14 cellular contexts compared by ENCODE assay signal in genomic region chr10:124020871-124021823, GRCh38.
A peak's percentile ranks its signal among the peaks of the same experiment; 100 is the strongest.
DNase-seq lines count a peak whose midpoint lies in the region; ATAC-seq and TF ChIP-seq lines count a peak whose summit lies in the region.
"Had no signal": no experiment of that assay in that cellular context is flagged by ENCODE, and none has a peak within 500 bp of the region (broad histone marks: within the 10 kb centered on the region; RNA-seq: fewer than 3 reads in every experiment).

No MANE protein-coding gene starts in this region.

- peak overlapping the region; percentile 92 for H3K27ac ChIP-seq in GM23338 (ENCODE audit: low read depth)
- no peak overlapping the region for H3K27ac ChIP-seq in PC-3 (ENCODE audit: low read length)

- H3K36me3 Mint-ChIP-seq in GM23338 (ENCODE audit: low read depth), result peaks cover 8% of the 10 kb centered on the region
- H3K36me3 Mint-ChIP-seq: activated naive CD8-positive, alpha-beta T cell treated with anti-CD3 and anti-CD28 coated beads, Interleukin-2, amount 10 ng/mL, durations not matched to agents 7 days and 5 days; stimulated activated effector memory CD8-positive, alpha-beta T cell treated with anti-CD3 and anti-CD28 coated beads, Interleukin-12 subunit alpha, Interleukin-12 subunit beta, amount 100 ng/mL, for 72 hours had no signal

- H3K9ac ChIP-seq in PC-3 (ENCODE audit: low read length), result no peak overlapping the region

- peaks cover 70% of the 10 kb centered on the region for H3K4me1 Mint-ChIP-seq in GM23338
- H3K4me1 Mint-ChIP-seq: stimulated activated effector memory CD8-positive, alpha-beta T cell treated with anti-CD3 and anti-CD28 coated beads, Interleukin-12 subunit alpha, Interleukin-12 subunit beta, amount 100 ng/mL, for 72 hours had no signal

- H3K27ac Mint-ChIP-seq in GM23338, result peak overlapping the region; percentile 68
- H3K27ac Mint-ChIP-seq: activated naive CD8-positive, alpha-beta T cell treated with anti-CD3 and anti-CD28 coated beads, Interleukin-2, amount 10 ng/mL, durations not matched to agents 7 days and 5 days; stimulated activated effector memory CD8-positive, alpha-beta T cell treated with anti-CD3 and anti-CD28 coated beads, Interleukin-12 subunit alpha, Interleukin-12 subunit beta, amount 100 ng/mL, for 72 hours; type B pancreatic cell had no signal

- no peaks in the 10 kb centered on the region for H3K27me3 ChIP-seq in GM23338 (ENCODE audit: insufficient read depth)
- no peaks in the 10 kb centered on the region for H3K27me3 ChIP-seq in PC-3 (ENCODE audit: low read length)

- DNase-seq in GM23338 (ENCODE audit: low spot score) (peak; percentile 56), NCI-H1694 treated with DMSO at 0.1 percent for 48 hours (lab: John Stamatoyannopoulos, UW) (peak; percentile 62), SW480 (ENCODE audit: low spot score) (peak; percentile 20), iPS-NIHi7 (ENCODE audit: extremely low spot score) (peak; percentile 52), PC-3 (no peak), DMS53 (lab: John Stamatoyannopoulos, UW) (no peak)
- DNase-seq in activated CD4-positive, alpha-beta T cell treated with anti-CD3 and anti-CD28 coated beads, Interleukin-2, amount 50 U/mL, for 1 hour, result no peak
- DNase-seq: activated naive CD8-positive, alpha-beta T cell treated with anti-CD3 and anti-CD28 coated beads, Interleukin-2, amount 10 ng/mL, durations not matched to agents 7 days and 5 days; Calu3; NCI-H774; T-helper 2 cell had no signal

- no TSS peak for BruUV-seq in PC-3 (replicated peaks; lab: Mats Ljungman, UMichigan)

- POLR2A ChIA-PET in PC-3 (lab: Charles Lee; ENCODE audit: unreplicated experiment), result no interaction called here

- H2AFZ ChIP-seq in GM23338, result peak overlapping the region; percentile 12; the same call in 1 of the 2 replicates
- no peak overlapping the region for H2AFZ ChIP-seq in PC-3 (ENCODE audit: low read length)

- peak overlapping the region; percentile 44 for H3K4me3 ChIP-seq in GM23338
- no peak overlapping the region for H3K4me3 ChIP-seq in PC-3 (ENCODE audit: low read length)

- H3K4me1 ChIP-seq in GM23338 (ENCODE audit: insufficient read depth) (peaks cover 31% of the 10 kb centered on the region), PC-3 (ENCODE audit: insufficient read depth, low read length) (peaks cover 7% of the 10 kb centered on the region)

- H3F3A ChIP-seq in GM23338 (replicated peaks; ENCODE audit: low read depth), result peaks cover 19% of the 10 kb centered on the region
- H3F3A ChIP-seq in PC-3 (ENCODE audit: low read length, unreplicated experiment), result no peaks in the 10 kb centered on the region

- ATAC-seq in GM23338, result peak; percentile 53
- no peak for ATAC-seq in PC-3
- ATAC-seq in GM21825 (IDR thresholded peaks at IDR 0.05; ENCODE audit: unreplicated experiment), result no peak
- ATAC-seq: stimulated activated effector memory CD8-positive, alpha-beta T cell treated with anti-CD3 and anti-CD28 coated beads, Interleukin-12 subunit alpha, Interleukin-12 subunit beta, amount 100 ng/mL, for 72 hours had no signal

- no peaks in the 10 kb centered on the region for H3K9me3 Mint-ChIP-seq in GM23338
- H3K9me3 Mint-ChIP-seq: activated naive CD8-positive, alpha-beta T cell treated with anti-CD3 and anti-CD28 coated beads, Interleukin-2, amount 10 ng/mL, durations not matched to agents 7 days and 5 days; stimulated activated effector memory CD8-positive, alpha-beta T cell treated with anti-CD3 and anti-CD28 coated beads, Interleukin-12 subunit alpha, Interleukin-12 subunit beta, amount 100 ng/mL, for 72 hours; type B pancreatic cell had no signal

- peak overlapping the region; percentile 49 for H3K4me3 Mint-ChIP-seq in GM23338
- H3K4me3 Mint-ChIP-seq: activated naive CD8-positive, alpha-beta T cell treated with anti-CD3 and anti-CD28 coated beads, Interleukin-2, amount 10 ng/mL, durations not matched to agents 7 days and 5 days; stimulated activated effector memory CD8-positive, alpha-beta T cell treated with anti-CD3 and anti-CD28 coated beads, Interleukin-12 subunit alpha, Interleukin-12 subunit beta, amount 100 ng/mL, for 72 hours; type B pancreatic cell had no signal

- H3K36me3 ChIP-seq in GM23338 (ENCODE audit: insufficient read depth) (no peaks in the 10 kb centered on the region), PC-3 (ENCODE audit: low read depth, low read length) (no peaks in the 10 kb centered on the region)

- CTCF ChIA-PET in PC-3 (lab: Charles Lee), result interaction anchor here (0.6 kb wide), 1 partner anchor 804 kb away, joined by 3 read pairs; no protein-coding TSS in a partner anchor

- H3K9me3 ChIP-seq in PC-3 (ENCODE audit: low read length), result no peaks in the 10 kb centered on the region

- H3K4me2 ChIP-seq in GM23338, result peak overlapping the region; percentile 70
- no peak overlapping the region for H3K4me2 ChIP-seq in PC-3 (ENCODE audit: low read length)

- H3K9me2 ChIP-seq in GM23338 (ENCODE audit: insufficient read depth) (no peaks in the 10 kb centered on the region), PC-3 (replicated peaks; ENCODE audit: low read length) (no peaks in the 10 kb centered on the region)

- intact Hi-C loops in PC-3 (cut with micrococcal nuclease), result no loop called here

- H4K20me1 ChIP-seq in GM23338 (replicated peaks; ENCODE audit: insufficient read depth) (no peaks in the 10 kb centered on the region), PC-3 (ENCODE audit: low read length) (no peaks in the 10 kb centered on the region)

- TF ChIP-seq CTCF in GM23338 (conservative IDR thresholded peaks at IDR 0.05; ENCODE audit: low read depth in 2 of 2), result 0 out of 4 replicates have a peak, but pooled peaks of 1 of the 2 experiments have one; percentile 4
- TF ChIP-seq CTCF in PC-3 (conservative IDR thresholded peaks at IDR 0.05; ENCODE audit: low read depth, low read length), result no peak

- H3K27me3 Mint-ChIP-seq in GM23338 (ENCODE audit: insufficient read depth, low read depth, poor library complexity), result peaks cover 15% of the 10 kb centered on the region

- H3K79me2 ChIP-seq in GM23338 (replicated peaks; ENCODE audit: insufficient read depth) (no peaks in the 10 kb centered on the region), PC-3 (ENCODE audit: low read length) (no peaks in the 10 kb centered on the region)

TF ChIP-seq in GM23338, 12 proteins besides CTCF, POLR2A, EP300 and RAD21 (continues in another document):
- TF ChIP-seq JUNB (IDR thresholded peaks at IDR 0.05; ENCODE audit: unreplicated experiment) (no peak), EZH2 (IDR thresholded peaks at IDR 0.05; ENCODE audit: low read depth, unreplicated experiment) (no peak), ZNF462 (CRISPR knock-in tag; IDR thresholded peaks at IDR 0.05) (no peak)

Comparison
In these comparisons a context has a peak if more than half of its experiments do, and no peak if none do; other contexts are left out.
1. DNase-seq: peak in GM23338 (single experiment), NCI-H1694 treated with DMSO at 0.1 percent for 48 hours (single experiment), SW480 (single experiment) and iPS-NIHi7 (single experiment); none in activated CD4-positive, alpha-beta T cell treated with anti-CD3 and anti-CD28 coated beads, Interleukin-2, amount 50 U/mL, for 1 hour (single experiment), PC-3 (single experiment) and DMS53 (single experiment).